ENCODE assay signal across 9 cellular contexts in the genomic region with DNA sequence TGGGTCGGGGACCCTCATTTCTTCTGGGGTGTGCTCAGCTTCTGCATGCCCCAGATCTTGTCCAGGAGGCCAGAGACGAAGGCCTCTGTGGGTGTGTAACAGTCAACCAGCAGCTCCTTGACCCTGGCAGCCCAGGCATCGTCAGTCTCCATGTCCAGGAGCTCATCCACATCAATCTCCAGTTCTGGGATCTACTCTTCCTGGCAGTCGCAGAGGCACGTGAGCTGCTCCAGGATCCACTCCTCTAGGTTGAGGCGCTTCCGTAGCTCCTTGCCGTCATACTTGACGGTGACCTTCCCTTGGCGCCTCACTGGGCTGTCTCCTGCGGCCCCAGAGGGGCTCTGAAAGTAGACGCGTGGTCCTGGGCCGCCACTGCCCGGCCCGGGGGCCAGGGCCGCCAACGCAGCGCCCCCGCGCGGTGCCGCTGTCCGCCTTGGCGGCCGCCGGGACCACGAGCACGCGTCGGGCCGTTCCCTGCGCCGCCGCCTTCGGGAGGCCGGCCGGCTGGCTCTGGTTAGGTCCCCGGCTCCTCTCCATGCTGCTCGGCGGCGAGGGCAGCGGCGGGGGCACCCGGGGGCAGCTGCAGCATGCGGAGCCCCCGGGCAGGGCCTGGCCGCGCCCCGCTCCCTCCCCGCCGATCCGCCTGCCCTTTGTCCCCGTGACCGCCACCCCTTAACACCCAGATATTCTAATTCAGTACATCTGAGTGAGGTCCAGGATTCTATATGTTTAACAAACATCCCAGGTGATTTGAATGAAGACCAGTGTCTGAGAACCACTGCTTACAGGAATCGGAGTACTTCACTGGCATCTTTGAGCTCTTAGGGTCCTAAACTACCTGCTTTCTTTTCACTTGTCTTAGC.
DNase-seq lines count a peak whose midpoint lies in the region; ATAC-seq and TF ChIP-seq lines count a peak whose summit lies in the region.
"Had no signal": no experiment of that assay in that cellular context is flagged by ENCODE, and none has a peak within 500 bp of the region (broad histone marks: within the 10 kb centered on the region; RNA-seq: fewer than 3 reads in every experiment).

No MANE protein-coding gene starts in this region.

- peaks cover 17% of the 10 kb centered on the region for H3K27me3 ChIP-seq in CD4-positive, alpha-beta T cell (ENCODE audit: control insufficient read depth, insufficient read depth, low read length)
- H3K27me3 ChIP-seq in mucosa of rectum (ENCODE audit: control insufficient read depth in 2 of 2, insufficient read depth in 2 of 2, low read length in 2 of 2) = no peaks in the 10 kb centered on the region

- peak overlapping the region; percentile 45 for H3K4me3 Mint-ChIP-seq in CD4-positive, alpha-beta T cell
- no peak overlapping the region for H3K4me3 Mint-ChIP-seq in nephron progenitor cell

- POLR2A ChIA-PET in CD4-positive, alpha-beta T cell (lab: Charles Lee) = interaction anchor here (0.6 kb wide), 1 partner anchor 12 kb away, joined by 4 read pairs; no protein-coding TSS in a partner anchor

- H3K4me3 ChIP-seq in coronary artery = peak overlapping the region; percentile 63
- H3K4me3 ChIP-seq in mucosa of rectum (ENCODE audit: low read length in 2 of 2) = peak overlapping the region; percentile 28 to 59

- CTCF ChIA-PET in CD4-positive, alpha-beta T cell (lab: Charles Lee) = interaction anchor here (1.0 kb wide), 1 partner anchor 54 kb away, joined by 5 read pairs; no protein-coding TSS in a partner anchor

- H3K4me1 ChIP-seq in mucosa of rectum (ENCODE audit: control insufficient read depth in 2 of 2, insufficient read depth in 2 of 2, low read length in 2 of 2) = peaks cover 0 to 4% of the 10 kb centered on the region in 2 donors

- H3K4me1 Mint-ChIP-seq in CD4-positive, alpha-beta T cell (ENCODE audit: low read depth) = no peaks in the 10 kb centered on the region
- no peaks in the 10 kb centered on the region for H3K4me1 Mint-ChIP-seq in nephron progenitor cell

- no peaks in the 10 kb centered on the region for H3K36me3 Mint-ChIP-seq in CD4-positive, alpha-beta T cell (ENCODE audit: low read depth)
- no peaks in the 10 kb centered on the region for H3K36me3 Mint-ChIP-seq in nephron progenitor cell (ENCODE audit: low read depth)

- H3K9ac ChIP-seq in mucosa of rectum (ENCODE audit: low read depth in 1 of 2, low read length in 2 of 2) = peak overlapping the region in 1 of 2 donors; percentile 20

- peaks cover 60% of the 10 kb centered on the region for H3K27me3 Mint-ChIP-seq in CD4-positive, alpha-beta T cell
- H3K27me3 Mint-ChIP-seq in nephron progenitor cell (ENCODE audit: low read depth, poor library complexity) = peaks cover 6% of the 10 kb centered on the region

- intact Hi-C loops in CD4-positive, alpha-beta T cell (cut with DNase I, micrococcal nuclease) = loop anchor here in 1 of 2 experiments (10.0 kb wide), 1 partner anchor 547 kb away; no protein-coding TSS in a partner anchor

- H3K36me3 ChIP-seq in mucosa of rectum (ENCODE audit: control insufficient read depth in 2 of 2, insufficient read depth in 2 of 2, low read length in 2 of 2) = no peaks in the 10 kb centered on the region

- ATAC-seq in CD4-positive, alpha-beta T cell (ENCODE audit: poor library complexity) = no peak
- peak; percentile 47 for ATAC-seq in HG03442 (IDR thresholded peaks at IDR 0.05; ENCODE audit: unreplicated experiment)
- ATAC-seq in HG03571 (IDR thresholded peaks at IDR 0.05; ENCODE audit: unreplicated experiment) = no peak
- no peak for ATAC-seq in HG03469 (IDR thresholded peaks at IDR 0.05; ENCODE audit: unreplicated experiment)

- H3K27ac Mint-ChIP-seq in CD4-positive, alpha-beta T cell = no peak overlapping the region
- no peak overlapping the region for H3K27ac Mint-ChIP-seq in nephron progenitor cell

- no peaks in the 10 kb centered on the region for H3K9me3 ChIP-seq in CD4-positive, alpha-beta T cell (ENCODE audit: control insufficient read depth, low read length)
- H3K9me3 ChIP-seq in mucosa of rectum (ENCODE audit: control insufficient read depth in 2 of 2, low read length in 2 of 2) = no peaks in the 10 kb centered on the region

- H3K9me3 Mint-ChIP-seq in CD4-positive, alpha-beta T cell = no peaks in the 10 kb centered on the region
- peaks cover 5% of the 10 kb centered on the region for H3K9me3 Mint-ChIP-seq in nephron progenitor cell

- DNase-seq in CD4-positive, alpha-beta T cell = no peak
- DNase-seq in coronary artery (ENCODE audit: low spot score) = no peak
- DNase-seq in superior temporal gyrus (ENCODE audit: extremely low spot score) = no peak
- no peak for DNase-seq in nephron progenitor cell
- DNase-seq: amniotic stem cell had no signal

- no peak overlapping the region for H3K27ac ChIP-seq in CD4-positive, alpha-beta T cell (ENCODE audit: low read depth, low read length)
- H3K27ac ChIP-seq in coronary artery (no peak overlapping the region), mucosa of rectum (ENCODE audit: low read depth in 2 of 2, low read length in 2 of 2) (no peak overlapping the region)

- TF ChIP-seq CTCF in CD4-positive, alpha-beta T cell (IDR thresholded peaks at IDR 0.05) = no peak
- TF ChIP-seq CTCF in coronary artery (IDR thresholded peaks at IDR 0.05) = no peak
- no peak for TF ChIP-seq CTCF in nephron progenitor cell (IDR thresholded peaks at IDR 0.05)
